ENCODE assay signal across 9 cellular contexts in the genomic region with DNA sequence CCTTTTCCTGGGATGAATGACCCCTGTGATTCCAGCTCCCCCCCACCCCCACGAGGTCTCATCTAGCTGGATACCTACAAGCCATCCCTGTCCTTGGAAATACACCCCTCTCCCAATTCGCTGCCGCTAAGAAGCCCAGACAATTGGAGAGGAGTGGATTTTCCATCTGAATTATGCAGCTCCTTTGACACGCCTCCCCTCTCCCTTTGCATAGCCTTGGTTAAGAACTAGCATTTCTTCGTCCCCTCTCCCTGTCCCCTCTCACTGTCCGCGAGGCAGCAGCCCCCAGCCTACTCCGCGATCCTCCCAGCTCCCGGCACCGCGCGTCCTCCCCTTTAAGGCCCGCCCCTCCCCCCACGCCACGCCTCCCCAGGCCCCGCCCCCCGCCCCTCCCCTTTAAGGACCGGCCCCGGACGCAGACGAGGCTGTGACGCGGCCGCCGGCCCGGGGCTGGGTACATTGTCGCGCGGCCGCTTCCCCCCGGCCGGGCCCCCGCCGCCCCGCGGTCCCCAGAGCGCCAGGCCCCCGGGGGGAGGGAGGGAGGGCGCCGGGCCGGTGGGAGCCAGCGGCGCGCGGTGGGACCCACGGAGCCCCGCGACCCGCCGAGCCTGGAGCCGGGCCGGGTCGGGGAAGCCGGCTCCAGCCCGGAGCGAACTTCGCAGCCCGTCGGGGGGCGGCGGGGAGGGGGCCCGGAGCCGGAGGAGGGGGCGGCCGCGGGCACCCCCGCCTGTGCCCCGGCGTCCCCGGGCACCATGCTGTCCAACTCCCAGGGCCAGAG. TPM values are rescaled to one million over a fixed set of nuclear protein-coding genes. Genes with fewer than 3 reads are reported as not detected.
DNase-seq lines count a peak whose midpoint lies in the region; ATAC-seq, FAIRE-seq and TF ChIP-seq lines count a peak whose summit lies in the region.
"Had no signal": no experiment of that assay in that cellular context is flagged by ENCODE, and none has a peak within 500 bp of the region (broad histone marks: within the 10 kb centered on the region; RNA-seq: fewer than 3 reads in every experiment).

TSS of gene MAPKAPK2 (plus strand) at position 428 of the 778 bp plus-strand sequence. CDS start at position 753, 325 bp downstream.

- TF ChIP-seq CTCF in MM.1S (IDR thresholded peaks at IDR 0.05; ENCODE audit: low read length): no peak
- TF ChIP-seq CTCF in astrocyte (IDR thresholded peaks at IDR 0.05; ENCODE audit: insufficient read depth, low read depth, low read length): no peak
- no peak for TF ChIP-seq CTCF in hepatocyte (IDR thresholded peaks at IDR 0.05; ENCODE audit: poor library complexity)

- H3K4me3 ChIP-seq in MM.1S (ENCODE audit: low read length): peak within 1 kb of the TSS; percentile 71
- peak within 1 kb of the TSS; percentile 90 for H3K4me3 ChIP-seq in astrocyte (ENCODE audit: insufficient read depth, low read depth, low read length)
- peak within 1 kb of the TSS; percentile 98 for H3K4me3 ChIP-seq in hepatocyte

- no peak for FAIRE-seq in astrocyte (lab: Jason Lieb, UNC)
- FAIRE-seq: islet of Langerhans had no signal

- H3K4me1 Mint-ChIP-seq in astrocyte (ENCODE audit: low read depth, unreplicated experiment): peaks cover 27% of the 10 kb centered on the region

- H3K27me3 Mint-ChIP-seq in astrocyte (ENCODE audit: low read depth, unreplicated experiment): peaks cover 22% of the 10 kb centered on the region

- H3K27me3 ChIP-seq in MM.1S (replicated peaks; ENCODE audit: insufficient read depth, low read length) (0 out of 2 replicates have a peak, but pooled peaks cover 13% of the 10 kb centered on the region), astrocyte (ENCODE audit: insufficient read depth, low read length) (peaks cover 10% of the 10 kb centered on the region), hepatocyte (no peaks in the 10 kb centered on the region)

- peak within 1 kb of the TSS; percentile 94 for H3K4me3 Mint-ChIP-seq in astrocyte (ENCODE audit: unreplicated experiment)

- H3K36me3 Mint-ChIP-seq in astrocyte (ENCODE audit: low read depth, unreplicated experiment): no peaks in the 10 kb centered on the region

- H3K4me2 ChIP-seq in MM.1S (ENCODE audit: low read depth, low read length): peak within 1 kb of the TSS; percentile 84
- H3K4me2 ChIP-seq in astrocyte (ENCODE audit: low read length): peak within 1 kb of the TSS; percentile 90
- peak within 1 kb of the TSS; percentile 90 for H3K4me2 ChIP-seq in hepatocyte

- H2AFZ ChIP-seq in MM.1S (ENCODE audit: low read length): peak within 1 kb of the TSS; percentile 50
- peak within 1 kb of the TSS; percentile 91 for H2AFZ ChIP-seq in astrocyte (ENCODE audit: low read depth, low read length)
- peak within 1 kb of the TSS; percentile 78 for H2AFZ ChIP-seq in hepatocyte

- H4K20me1 ChIP-seq in MM.1S (ENCODE audit: insufficient read depth, low read length): no peaks in the 10 kb centered on the region
- peaks cover 37% of the 10 kb centered on the region for H4K20me1 ChIP-seq in astrocyte (ENCODE audit: insufficient read depth, low read length)
- H4K20me1 ChIP-seq in hepatocyte (ENCODE audit: insufficient read depth, poor library complexity, severe bottlenecking): peaks cover 39% of the 10 kb centered on the region

- peaks cover 41% of the 10 kb centered on the region for H3K79me2 ChIP-seq in MM.1S (ENCODE audit: low read length)
- peaks cover 44% of the 10 kb centered on the region for H3K79me2 ChIP-seq in astrocyte (ENCODE audit: insufficient read depth, low read length)
- peaks cover 41% of the 10 kb centered on the region for H3K79me2 ChIP-seq in hepatocyte

- H3F3A ChIP-seq in MM.1S (ENCODE audit: insufficient read depth, low read length): peaks cover 14% of the 10 kb centered on the region

- DNase-seq in COLO668 (lab: John Stamatoyannopoulos, UW; ENCODE audit: unreplicated experiment) (peak; percentile 90), MM.1S (peak; percentile 82), T-helper 22 cell (ENCODE audit: low read depth) (peak; percentile 69), astrocyte (ENCODE audit: low read depth) (no peak), hepatocyte (ENCODE audit: low spot score) (peak; percentile 94), retina (peak; percentile 81)

- no peaks in the 10 kb centered on the region for H3K36me3 ChIP-seq in MM.1S (replicated peaks; ENCODE audit: insufficient read depth, low read length)
- H3K36me3 ChIP-seq in astrocyte (ENCODE audit: insufficient read depth, low read length): no peaks in the 10 kb centered on the region
- H3K36me3 ChIP-seq in hepatocyte (replicated peaks; ENCODE audit: insufficient read depth, low read depth): no peaks in the 10 kb centered on the region

- WGBS in hepatocyte (ENCODE audit: low lambda C conversion rate, missing lambda C conversion rate): 0% methylated on average over 11 of the region's 71 CpGs

- H3K9ac ChIP-seq in MM.1S (ENCODE audit: low read length): peak within 1 kb of the TSS; percentile 57
- H3K9ac ChIP-seq in astrocyte (ENCODE audit: low read length): peak within 1 kb of the TSS; percentile 97

- H3K9me3 ChIP-seq in MM.1S (replicated peaks; ENCODE audit: insufficient read depth, low read length): no peaks in the 10 kb centered on the region
- H3K9me3 ChIP-seq in astrocyte (ENCODE audit: insufficient read depth, low read depth, low read length): no peaks in the 10 kb centered on the region
- no peaks in the 10 kb centered on the region for H3K9me3 ChIP-seq in hepatocyte (ENCODE audit: low read depth)

- no peaks in the 10 kb centered on the region for H3K9me3 Mint-ChIP-seq in astrocyte (ENCODE audit: unreplicated experiment)

- peak within 1 kb of the TSS; percentile 24; the same call in 1 of the 2 replicates for H3K27ac ChIP-seq in MM.1S (ENCODE audit: low read length)
- peak within 1 kb of the TSS; percentile 93 for H3K27ac ChIP-seq in astrocyte (ENCODE audit: low read depth, low read length)
- H3K27ac ChIP-seq in hepatocyte: peak within 1 kb of the TSS; percentile 98

- peak within 1 kb of the TSS; percentile 92 for H3K27ac Mint-ChIP-seq in astrocyte (ENCODE audit: unreplicated experiment)

- peaks cover 55% of the 10 kb centered on the region for H3K4me1 ChIP-seq in MM.1S (ENCODE audit: low read length)
- peaks cover 24% of the 10 kb centered on the region for H3K4me1 ChIP-seq in astrocyte (ENCODE audit: insufficient read depth, low read length)
- H3K4me1 ChIP-seq in hepatocyte (ENCODE audit: insufficient read depth): peaks cover 38% of the 10 kb centered on the region

- ATAC-seq in GM21390 (IDR thresholded peaks at IDR 0.05; ENCODE audit: unreplicated experiment) (peak; percentile 43), HG03196 (IDR thresholded peaks at IDR 0.05; ENCODE audit: unreplicated experiment) (no peak)

- no peaks in the 10 kb centered on the region for H3K9me2 ChIP-seq in MM.1S (replicated peaks; ENCODE audit: insufficient read depth, low read length)
- no peaks in the 10 kb centered on the region for H3K9me2 ChIP-seq in hepatocyte (replicated peaks; ENCODE audit: insufficient read depth)

RNA-seq across cellular contexts. Expression of gene MAPKAPK2, which starts in this region (rescaled TPM):
- total RNA-seq in astrocyte (104 and 108 TPM in 2 replicates), hepatocyte (38.9 and 39.4 TPM in 2 replicates)
- polyA plus RNA-seq in hepatocyte: 12.8 and 13.3 TPM in 2 replicates

Comparison
In these comparisons a context has a peak if more than half of its experiments do, and no peak if none do; other contexts are left out.
1. H3K27ac ChIP-seq: peak in every context shown above with its lines; median percentile 98 in hepatocyte; 93 in astrocyte; 24 in MM.1S.